Comparison of ENCODE assay signal across 12 cellular contexts in genomic region chr9:88953401-88954029, GRCh38. TPM values are rescaled to one million over a fixed set of nuclear protein-coding genes. Genes with fewer than 3 reads are reported as not detected.
DNase-seq lines count a peak whose midpoint lies in the region; ATAC-seq lines count a peak whose summit lies in the region.
"Had no signal": no experiment of that assay in that cellular context is flagged by ENCODE, and none has a peak within 500 bp of the region (broad histone marks: within the 10 kb centered on the region; RNA-seq: fewer than 3 reads in every experiment).

No MANE protein-coding gene starts in this region.

- peak; percentile 58 for DNase-seq in A172 (ENCODE audit: low spot score)
- no peak for DNase-seq in Jurkat, Clone E6-1 (ENCODE audit: low read depth, low spot score)
- DNase-seq in dedifferentiated amniotic fluid mesenchymal stem cell (ENCODE audit: extremely low spot score), result peak; percentile 35
- DNase-seq in lung microvascular endothelial cell (ENCODE audit: low read depth in 2 of 2), result peak; percentile 6 to 58
- DNase-seq in activated effector memory CD4-positive, alpha-beta T cell treated with anti-CD3 and anti-CD28 coated beads, Interleukin-2, amount 50 U/mL, for 16 hours, result no peak
- no peak for DNase-seq in NCI-H82 treated with DMSO at 0.1 percent for 48 hours (lab: John Stamatoyannopoulos, UW; ENCODE audit: unreplicated experiment)
- DNase-seq: kidney glomerular epithelial cell; NCI-H2029 treated with DMSO at 0.1 percent for 48 hours; stimulated activated CD4-positive, alpha-beta T cell treated with anti-CD3 and anti-CD28 coated beads, Interleukin-15, amount 100 ng/mL, for 24 hours; thyroid gland had no signal

- ATAC-seq in GM19351 (IDR thresholded peaks at IDR 0.05; ENCODE audit: unreplicated experiment) (no peak), HG02870 (IDR thresholded peaks at IDR 0.05; ENCODE audit: unreplicated experiment) (no peak)

- H3K4me3 ChIP-seq in Jurkat, Clone E6-1 (ENCODE audit: low read length), result peak overlapping the region; percentile 11; the same call in 1 of the 2 replicates
- H3K4me3 ChIP-seq: thyroid gland had no signal

RNA-seq across cellular contexts. Expression of gene S1PR3, which starts 37.8 kb away (rescaled TPM):
- total RNA-seq in A172 (2014; rRNA removed; shearing (Covaris generic)), result 3.5 and 6.3 TPM in 2 replicates
- polyA plus RNA-seq in Jurkat, Clone E6-1 (2012; ENCODE audit: insufficient read depth, insufficient read length), result 8.7 TPM
- total RNA-seq in lung microvascular endothelial cell, result 0.40 and 2.2 TPM in 2 replicates

Comparison
In these comparisons a context has a peak if more than half of its experiments do, and no peak if none do; other contexts are left out.
1. DNase-seq: peak in A172 (single experiment), dedifferentiated amniotic fluid mesenchymal stem cell (single experiment) and lung microvascular endothelial cell (2 of 2); none in Jurkat, Clone E6-1 (single experiment), activated effector memory CD4-positive, alpha-beta T cell treated with anti-CD3 and anti-CD28 coated beads, Interleukin-2, amount 50 U/mL, for 16 hours (single experiment) and NCI-H82 treated with DMSO at 0.1 percent for 48 hours (single experiment).